ENCODE assay signal across 1 cellular context in genomic region chr12:92363295-92364146, GRCh38.
A peak's percentile ranks its signal among the peaks of the same experiment; 100 is the strongest.
TF ChIP-seq lines count a peak whose summit lies in the region.

No MANE protein-coding gene starts in this region.

TF ChIP-seq in K562, 482 proteins besides CTCF, POLR2A, EP300 and RAD21 (continued from another document and continues in another):
- no peak for TF ChIP-seq MNT (conservative IDR thresholded peaks at IDR 0.05)
- no peak for TF ChIP-seq ZBTB26 (CRISPR knock-in tag; IDR thresholded peaks at IDR 0.05)
- TF ChIP-seq ZFP91 (CRISPR knock-in tag; IDR thresholded peaks at IDR 0.05): peak; percentile 68
- TF ChIP-seq HNRNPL (IDR thresholded peaks at IDR 0.05; ENCODE audit: low read depth, low read length): no peak
- TF ChIP-seq SIN3A (IDR thresholded peaks at IDR 0.05; ENCODE audit: borderline replicate concordance in 2 of 2, control insufficient read depth in 1 of 2, low read depth in 2 of 2, low read length in 2 of 2): no peak
- no peak for TF ChIP-seq ZNF347 (CRISPR knock-in tag; IDR thresholded peaks at IDR 0.05; ENCODE audit: low read depth)
- no peak for TF ChIP-seq MAFK (IDR thresholded peaks at IDR 0.05; ENCODE audit: low read length)
- peak; percentile 33; the same call in 1 of the 2 replicates for TF ChIP-seq DMBX1 (CRISPR knock-in tag; IDR thresholded peaks at IDR 0.05; ENCODE audit: borderline replicate concordance)
- peak; percentile 40; the same call in 1 of the 2 replicates for TF ChIP-seq BACH1 (tag; IDR thresholded peaks at IDR 0.05)
- TF ChIP-seq MBD1 (CRISPR knock-in tag; IDR thresholded peaks at IDR 0.05): no peak
- TF ChIP-seq MYC (IDR thresholded peaks at IDR 0.05; ENCODE audit: low read depth, low read length): peak; percentile 14; the same call in 1 of the 2 replicates
- no peak for TF ChIP-seq MYC (CRISPR knock-in tag; IDR thresholded peaks at IDR 0.05; ENCODE audit: borderline replicate concordance, low read depth)
- no peak for TF ChIP-seq STAT5A (IDR thresholded peaks at IDR 0.05; ENCODE audit: borderline replicate concordance, low read length)
- no peak for TF ChIP-seq FOXJ3 (CRISPR knock-in tag; IDR thresholded peaks at IDR 0.05)
- TF ChIP-seq SAFB2 (IDR thresholded peaks at IDR 0.05; ENCODE audit: borderline replicate concordance, low read depth, low read length, severe bottlenecking): no peak
- no peak for TF ChIP-seq PTBP1 (IDR thresholded peaks at IDR 0.05; ENCODE audit: low read depth, low read length)
- peak in 1 of 2 experiments; percentile 64; a peak in 2 of 4 replicates for TF ChIP-seq RCOR1 (IDR thresholded peaks at IDR 0.05; ENCODE audit: borderline replicate concordance in 1 of 2, low read depth in 2 of 2, low read length in 2 of 2)
- 0 out of 4 replicates have a peak, but pooled peaks of 1 of the 2 experiments have one; percentile 39 for TF ChIP-seq TRIM24 (IDR thresholded peaks at IDR 0.05)
- TF ChIP-seq ZC3H8 (IDR thresholded peaks at IDR 0.05): no peak
- no peak for TF ChIP-seq NR2C2 (CRISPR knock-in tag; IDR thresholded peaks at IDR 0.05)
- 0 out of 2 replicates have a peak, but pooled peaks have one; percentile 13 for TF ChIP-seq NR2C2 (tag; IDR thresholded peaks at IDR 0.05)
- TF ChIP-seq SPI1 (IDR thresholded peaks at IDR 0.05; ENCODE audit: borderline replicate concordance, low read depth, low read length): peak; percentile 70; the same call in 1 of the 2 replicates
- TF ChIP-seq ZBTB40 (IDR thresholded peaks at IDR 0.05): no peak
- TF ChIP-seq ZBTB40 (CRISPR knock-in tag; IDR thresholded peaks at IDR 0.05): no peak
- no peak for TF ChIP-seq NUFIP1 (IDR thresholded peaks at IDR 0.05; ENCODE audit: partially characterized antibody)
- TF ChIP-seq NFATC3 (IDR thresholded peaks at IDR 0.05): no peak
- TF ChIP-seq NCOA2 (IDR thresholded peaks at IDR 0.05; ENCODE audit: partially characterized antibody in 2 of 2): no peak
- no peak for TF ChIP-seq ZNF311 (CRISPR knock-in tag; IDR thresholded peaks at IDR 0.05)
- no peak; the same call in 1 of the 2 replicates for TF ChIP-seq CBFA2T2 (conservative IDR thresholded peaks at IDR 0.05)
- TF ChIP-seq NCOA4 (IDR thresholded peaks at IDR 0.05; ENCODE audit: partially characterized antibody): no peak
- TF ChIP-seq CAMTA2 (CRISPR knock-in tag; conservative IDR thresholded peaks at IDR 0.05): no peak
- no peak for TF ChIP-seq TEAD2 (tag; IDR thresholded peaks at IDR 0.05)
- TF ChIP-seq MYBL2 (IDR thresholded peaks at IDR 0.05; ENCODE audit: low read depth): no peak
- no peak for TF ChIP-seq MYBL2 (CRISPR knock-in tag; IDR thresholded peaks at IDR 0.05; ENCODE audit: borderline replicate concordance)
- no peak for TF ChIP-seq TSHZ1 (CRISPR knock-in tag; IDR thresholded peaks at IDR 0.05)
- TF ChIP-seq RBM14 (IDR thresholded peaks at IDR 0.05; ENCODE audit: borderline replicate concordance, insufficient read depth, low read depth, low read length): no peak
- TF ChIP-seq TOE1 (IDR thresholded peaks at IDR 0.05; ENCODE audit: borderline replicate concordance): no peak
- no peak for TF ChIP-seq TOE1 (CRISPR knock-in tag; IDR thresholded peaks at IDR 0.05; ENCODE audit: borderline replicate concordance, low read depth)
- TF ChIP-seq HDGF (IDR thresholded peaks at IDR 0.05): no peak
- no peak for TF ChIP-seq CREBBP (IDR thresholded peaks at IDR 0.05; ENCODE audit: low read depth, low read length)
- peak; percentile 45 for TF ChIP-seq ETV1 (tag; conservative IDR thresholded peaks at IDR 0.05; ENCODE audit: low read depth)
